In genomic region chr14:105307052-105307727, GRCh38 we compare ENCODE assay signal across 22 cellular contexts.
"Had no signal": no experiment of that assay in that cellular context is flagged by ENCODE, and none has a peak within 500 bp of the region (broad histone marks: within the 10 kb centered on the region; RNA-seq: fewer than 3 reads in every experiment).

No MANE protein-coding gene starts in this region.

- H3K4me3 ChIP-seq: colonic mucosa, lung, sigmoid colon, tibial nerve had no signal

- ATAC-seq: natural killer cell treated with Interleukin-12 subunit alpha and Interleukin-12 subunit beta and Interleukin-15 and Interleukin-18, amount 100 ng/mL, for 72 hours; stimulated activated memory B cell treated with anti-CD40 and anti-IgM and Interleukin-4, amounts not matched to agents 10 μg/mL and 1 μg/mL and 100 μg/mL, for 72 hours had no signal

- H3K9me3 ChIP-seq: colonic mucosa, sigmoid colon, tibial nerve had no signal

- H3K4me1 Mint-ChIP-seq: endodermal cell, mesothelial cell of epicardium had no signal

- H3K36me3 ChIP-seq: brain microvascular endothelial cell, colonic mucosa, sigmoid colon had no signal

- H3K27me3 ChIP-seq: brain microvascular endothelial cell, colonic mucosa, sigmoid colon, tibial nerve had no signal

- FAIRE-seq: keratinocyte, urothelium cell line had no signal

- DNase-seq: activated CD4-positive, alpha-beta T cell treated with anti-CD3 and anti-CD28 coated beads, Interleukin-2, amount 10 ng/mL, durations not matched to agents 7 days and 5 days; activated CD4-positive, CD25-positive, alpha-beta regulatory T cell; activated naive CD4-positive, alpha-beta T cell; aorta; brain microvascular endothelial cell; colonic mucosa; endodermal cell; foreskin fibroblast; nucleus accumbens; posterior cingulate gyrus; sigmoid colon; stimulated activated CD4-positive, alpha-beta T cell treated with anti-CD3 and anti-CD28 coated beads, Interleukin-4, amount 100 ng/mL, for 24 hours; T-helper 9 cell had no signal

- H3K27ac Mint-ChIP-seq: activated CD4-positive, alpha-beta T cell treated with anti-CD3 and anti-CD28 coated beads, Interleukin-2, amount 10 ng/mL, durations not matched to agents 7 days and 5 days; endodermal cell; mesothelial cell of epicardium; stimulated activated memory B cell treated with anti-CD40 and anti-IgM and Interleukin-4, amounts not matched to agents 10 μg/mL and 1 μg/mL and 100 μg/mL, for 72 hours had no signal

- H3K4me3 Mint-ChIP-seq: activated CD4-positive, alpha-beta T cell treated with anti-CD3 and anti-CD28 coated beads, Interleukin-2, amount 10 ng/mL, durations not matched to agents 7 days and 5 days; central memory CD8-positive, alpha-beta T cell; endodermal cell; mesothelial cell of epicardium; natural killer cell treated with Interleukin-12 subunit alpha and Interleukin-12 subunit beta and Interleukin-15 and Interleukin-18, amount 100 ng/mL, for 72 hours; stimulated activated memory B cell treated with anti-CD40 and anti-IgM and Interleukin-4, amounts not matched to agents 10 μg/mL and 1 μg/mL and 100 μg/mL, for 72 hours had no signal

- H3K27ac ChIP-seq: brain microvascular endothelial cell, colonic mucosa, epithelial cell of prostate, sigmoid colon, tibial nerve had no signal

- H3K27me3 Mint-ChIP-seq: activated CD4-positive, alpha-beta T cell treated with anti-CD3 and anti-CD28 coated beads, Interleukin-2, amount 10 ng/mL, durations not matched to agents 7 days and 5 days; central memory CD8-positive, alpha-beta T cell; natural killer cell treated with Interleukin-12 subunit alpha and Interleukin-12 subunit beta and Interleukin-15 and Interleukin-18, amount 100 ng/mL, for 72 hours; stimulated activated memory B cell treated with anti-CD40 and anti-IgM and Interleukin-4, amounts not matched to agents 10 μg/mL and 1 μg/mL and 100 μg/mL, for 72 hours had no signal

- H3K36me3 Mint-ChIP-seq: mesothelial cell of epicardium; natural killer cell treated with Interleukin-12 subunit alpha and Interleukin-12 subunit beta and Interleukin-15 and Interleukin-18, amount 100 ng/mL, for 72 hours; stimulated activated memory B cell treated with anti-CD40 and anti-IgM and Interleukin-4, amounts not matched to agents 10 μg/mL and 1 μg/mL and 100 μg/mL, for 72 hours had no signal

- H3K4me1 ChIP-seq: colonic mucosa, sigmoid colon, tibial nerve had no signal

- H3K9me3 Mint-ChIP-seq: central memory CD8-positive, alpha-beta T cell; endodermal cell; natural killer cell treated with Interleukin-12 subunit alpha and Interleukin-12 subunit beta and Interleukin-15 and Interleukin-18, amount 100 ng/mL, for 72 hours; stimulated activated memory B cell treated with anti-CD40 and anti-IgM and Interleukin-4, amounts not matched to agents 10 μg/mL and 1 μg/mL and 100 μg/mL, for 72 hours had no signal
